ENCODE assay signal across 8 cellular contexts in the genomic region with DNA sequence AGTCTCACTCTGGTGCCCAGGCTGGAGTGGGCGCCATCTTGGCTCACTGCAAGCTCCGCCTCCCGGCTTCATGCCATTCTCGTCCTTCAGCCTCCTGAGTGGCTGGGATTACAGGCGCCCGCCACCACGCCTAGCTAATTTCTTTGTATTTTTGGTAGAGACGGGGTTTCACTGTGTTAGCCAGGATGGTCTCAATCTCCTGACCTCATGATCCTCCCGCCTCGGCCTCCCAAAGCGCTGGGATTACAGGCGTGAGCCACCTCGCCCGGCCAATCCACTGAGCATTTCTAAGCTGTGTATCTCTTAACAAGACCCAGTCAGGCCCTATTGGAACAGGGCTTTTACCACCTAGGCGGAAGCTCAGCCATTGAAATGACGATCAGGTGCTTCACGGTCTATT. TPM values are rescaled to one million over a fixed set of nuclear protein-coding genes. Genes with fewer than 3 reads are reported as not detected.
DNase-seq lines count a peak whose midpoint lies in the region; ATAC-seq, FAIRE-seq and TF ChIP-seq lines count a peak whose summit lies in the region.
"Not testable (repeated sequence)": the region's sequence is repeated elsewhere in the genome, so short reads cannot be mapped to it uniquely, and the experiment has no call there.

No MANE protein-coding gene starts in this region.

- H3K9me3 ChIP-seq in CD4-positive, CD25-positive, alpha-beta regulatory T cell (ENCODE audit: control insufficient read depth in 2 of 2, low read length in 2 of 2); HepG2 (ENCODE audit: low read length): not testable (repeated sequence)

- peaks cover 87% of the 10 kb centered on the region for H3K4me1 ChIP-seq in CD4-positive, CD25-positive, alpha-beta regulatory T cell (ENCODE audit: control insufficient read depth, insufficient read depth, low read length, poor library complexity, severe bottlenecking)
- peaks cover 54% of the 10 kb centered on the region for H3K4me1 ChIP-seq in HepG2 (ENCODE audit: insufficient read depth, low read length)

- H3K36me3 ChIP-seq in CD4-positive, CD25-positive, alpha-beta regulatory T cell (ENCODE audit: control insufficient read depth, insufficient read depth, low read length) = not testable (repeated sequence)
- H3K36me3 ChIP-seq in HepG2 (replicated peaks in 1 of 2; ENCODE audit: control insufficient read depth in 1 of 2, insufficient read depth in 2 of 2, low read length in 2 of 2) = peaks cover 1 to 10% of the 10 kb centered on the region in 2 experiments; a peak in 4 of 5 replicates

- H3K4me3 Mint-ChIP-seq in CD4-positive, CD25-positive, alpha-beta regulatory T cell = peak overlapping the region; percentile 50 to 98 (median 66)
- peak overlapping the region; percentile 94 for H3K4me3 Mint-ChIP-seq in activated CD4-positive, alpha-beta memory T cell treated with anti-CD3 and anti-CD28 coated beads, Interleukin-2, amount 10 ng/mL, durations not matched to agents 7 days and 5 days
- H3K4me3 Mint-ChIP-seq in activated T-helper 17 cell treated with anti-CD3 and anti-CD28 coated beads, Interleukin-2, amount 50 U/mL, for 72 hours = peak overlapping the region; percentile 99
- peak overlapping the region; percentile 91 for H3K4me3 Mint-ChIP-seq in central memory CD8-positive, alpha-beta T cell
- not testable (repeated sequence) for H3K4me3 Mint-ChIP-seq in osteocyte (ENCODE audit: unreplicated experiment)
- peak overlapping the region; percentile 18 to 96 for H3K4me3 Mint-ChIP-seq in stimulated activated naive CD8-positive, alpha-beta T cell treated with anti-CD3 and anti-CD28 coated beads, Interleukin-15, amount 100 ng/mL, for 72 hours

- not testable (repeated sequence) for TF ChIP-seq EP300 in HepG2 (IDR thresholded peaks at IDR 0.05; ENCODE audit: low read depth in 2 of 2, low read length in 2 of 2); HepG2 (CRISPR knock-in tag; IDR thresholded peaks at IDR 0.05; ENCODE audit: borderline replicate concordance)

- not testable (repeated sequence) for TF ChIP-seq POLR2A in HepG2 (IDR thresholded peaks at IDR 0.05; ENCODE audit: insufficient read depth in 1 of 2, low read depth in 2 of 2, low read length in 2 of 2)

- not testable (repeated sequence) for FAIRE-seq in HepG2 (lab: Jason Lieb, UNC)

- H3K27ac Mint-ChIP-seq in CD4-positive, CD25-positive, alpha-beta regulatory T cell; central memory CD8-positive, alpha-beta T cell (ENCODE audit: low read depth); osteocyte (ENCODE audit: unreplicated experiment): not testable (repeated sequence)
- H3K27ac Mint-ChIP-seq in activated CD4-positive, alpha-beta memory T cell treated with anti-CD3 and anti-CD28 coated beads, Interleukin-2, amount 10 ng/mL, durations not matched to agents 7 days and 5 days = peak overlapping the region; percentile 87
- H3K27ac Mint-ChIP-seq in activated T-helper 17 cell treated with anti-CD3 and anti-CD28 coated beads, Interleukin-2, amount 50 U/mL, for 72 hours = peak overlapping the region; percentile 90
- peak overlapping the region in 1 of 2 donors; percentile 63 for H3K27ac Mint-ChIP-seq in stimulated activated naive CD8-positive, alpha-beta T cell treated with anti-CD3 and anti-CD28 coated beads, Interleukin-15, amount 100 ng/mL, for 72 hours

- not testable (repeated sequence) for ATAC-seq in CD4-positive, CD25-positive, alpha-beta regulatory T cell (ENCODE audit: low read depth in 2 of 2); activated T-helper 17 cell treated with anti-CD3 and anti-CD28 coated beads, Interleukin-2, amount 50 U/mL, for 72 hours (replicated peaks); central memory CD8-positive, alpha-beta T cell (replicated peaks; ENCODE audit: extremely low read depth, poor library complexity, severe bottlenecking); HepG2; stimulated activated naive CD8-positive, alpha-beta T cell treated with anti-CD3 and anti-CD28 coated beads, Interleukin-15, amount 100 ng/mL, for 72 hours

- 96% methylated on average over 17 of the region's 17 CpGs for WGBS in HepG2 (ENCODE audit: low lambda C conversion rate)

- in situ Hi-C loops in HepG2 (cut with HindIII; ENCODE audit: extremely low pct_ligation_motif_present, low pct_unique_long_range_greater_than_20kb) = loop anchor here (25.0 kb wide), 1 partner anchor 649 kb away; no protein-coding TSS in a partner anchor

- H3K27ac ChIP-seq in CD4-positive, CD25-positive, alpha-beta regulatory T cell (ENCODE audit: insufficient read depth, low read length, poor library complexity, severe bottlenecking); HepG2 (ENCODE audit: extremely low read length, insufficient read depth, low read length): not testable (repeated sequence)
- 0 out of 2 replicates have a peak overlapping the region, but pooled peaks have one; percentile 13 for H3K27ac ChIP-seq in RWPE1

- not testable (repeated sequence) for H3K27me3 ChIP-seq in CD4-positive, CD25-positive, alpha-beta regulatory T cell (ENCODE audit: control insufficient read depth, insufficient read depth, low read length); HepG2 (ENCODE audit: control insufficient read depth in 1 of 2, insufficient read depth in 2 of 2, low read length in 2 of 2)

- H2AFZ ChIP-seq in HepG2 (ENCODE audit: low read length) = not testable (repeated sequence)

- not testable (repeated sequence) for DNase-seq in CD4-positive, CD25-positive, alpha-beta regulatory T cell; RWPE1 (ENCODE audit: low spot score); activated CD4-positive, alpha-beta memory T cell treated with anti-CD3 and anti-CD28 coated beads, Interleukin-2, amount 10 ng/mL, durations not matched to agents 7 days and 5 days; HepG2 (ENCODE audit: low spot score); stimulated activated naive CD8-positive, alpha-beta T cell treated with anti-CD3 and anti-CD28 coated beads, Interleukin-15, amount 100 ng/mL, for 72 hours
- peak in 1 of 2 donors; percentile 7 for DNase-seq in central memory CD8-positive, alpha-beta T cell (ENCODE audit: low spot score in 2 of 2)
- peak; percentile 71 for DNase-seq in osteocyte (ENCODE audit: extremely low spot score, unreplicated experiment)

- peaks cover 20 to 81% (median 64%) of the 10 kb centered on the region in 4 donors for H3K4me1 Mint-ChIP-seq in CD4-positive, CD25-positive, alpha-beta regulatory T cell
- H3K4me1 Mint-ChIP-seq in activated CD4-positive, alpha-beta memory T cell treated with anti-CD3 and anti-CD28 coated beads, Interleukin-2, amount 10 ng/mL, durations not matched to agents 7 days and 5 days = peaks cover 70% of the 10 kb centered on the region
- H3K4me1 Mint-ChIP-seq in activated T-helper 17 cell treated with anti-CD3 and anti-CD28 coated beads, Interleukin-2, amount 50 U/mL, for 72 hours = peaks cover 35% of the 10 kb centered on the region
- peaks cover 72% of the 10 kb centered on the region for H3K4me1 Mint-ChIP-seq in central memory CD8-positive, alpha-beta T cell
- peaks cover 52% of the 10 kb centered on the region for H3K4me1 Mint-ChIP-seq in osteocyte (ENCODE audit: unreplicated experiment)
- H3K4me1 Mint-ChIP-seq in stimulated activated naive CD8-positive, alpha-beta T cell treated with anti-CD3 and anti-CD28 coated beads, Interleukin-15, amount 100 ng/mL, for 72 hours = peaks cover 85% of the 10 kb centered on the region

- H3K79me2 ChIP-seq in HepG2 (ENCODE audit: insufficient read depth, low read length) = peaks cover 28% of the 10 kb centered on the region

- H4K20me1 ChIP-seq in HepG2 (ENCODE audit: insufficient read depth, low read length) = not testable (repeated sequence)

- CTCF ChIA-PET in RWPE1 (lab: Yijun Ruan, JAX) = interaction anchor here (0.7 kb wide), 1 partner anchor 26 kb away, joined by 3 read pairs; no protein-coding TSS in a partner anchor
- CTCF ChIA-PET in activated CD4-positive, alpha-beta memory T cell treated with anti-CD3 and anti-CD28 coated beads, Interleukin-2, amount 10 ng/mL, durations not matched to agents 7 days and 5 days (lab: Charles Lee) = interaction anchor here (0.6 to 4.6 kb wide), 3 partner anchors 23 to 516 kb away, joined by 3 to 49 read pairs (median 5); a partner anchor contains a TSS
- CTCF ChIA-PET in HepG2 (lab: Yijun Ruan, JAX; ENCODE audit: low intra/inter-chr PET ratio, low total read pairs) = not testable (repeated sequence)

- H3K4me3 ChIP-seq in CD4-positive, CD25-positive, alpha-beta regulatory T cell (ENCODE audit: low read depth, low read length); HepG2 (replicated peaks in 1 of 3; ENCODE audit: insufficient read depth in 1 of 3, low read depth in 2 of 3, low read length in 3 of 3): not testable (repeated sequence)

- POLR2A ChIA-PET in RWPE1 (lab: Yijun Ruan, JAX; ENCODE audit: low non-redundant PET) = not testable (repeated sequence)
- POLR2A ChIA-PET in activated CD4-positive, alpha-beta memory T cell treated with anti-CD3 and anti-CD28 coated beads, Interleukin-2, amount 10 ng/mL, durations not matched to agents 7 days and 5 days (lab: Charles Lee) = interaction anchor here (5.0 to 5.1 kb wide), 2 partner anchors 17 to 23 kb away, joined by 65 to 127 read pairs; a partner anchor contains a TSS
- POLR2A ChIA-PET in HepG2 (lab: Yijun Ruan, JAX) = interaction anchor here (0.9 to 7.2 kb wide), 4 partner anchors 17 to 42 kb away, joined by 3 to 149 read pairs (median 6); a partner anchor contains a TSS

- not testable (repeated sequence) for H3K36me3 Mint-ChIP-seq in CD4-positive, CD25-positive, alpha-beta regulatory T cell; osteocyte (ENCODE audit: unreplicated experiment)
- peaks cover 59% of the 10 kb centered on the region for H3K36me3 Mint-ChIP-seq in activated CD4-positive, alpha-beta memory T cell treated with anti-CD3 and anti-CD28 coated beads, Interleukin-2, amount 10 ng/mL, durations not matched to agents 7 days and 5 days (ENCODE audit: low read depth)
- H3K36me3 Mint-ChIP-seq in activated T-helper 17 cell treated with anti-CD3 and anti-CD28 coated beads, Interleukin-2, amount 50 U/mL, for 72 hours (ENCODE audit: low read depth) = peaks cover 73% of the 10 kb centered on the region
- H3K36me3 Mint-ChIP-seq in central memory CD8-positive, alpha-beta T cell (ENCODE audit: insufficient read depth) = peaks cover 38% of the 10 kb centered on the region

- not testable (repeated sequence) for BruUV-seq in HepG2 (replicated peaks; lab: Mats Ljungman, UMichigan)

- not testable (repeated sequence) for H3K4me2 ChIP-seq in HepG2 (ENCODE audit: low read depth, low read length)

- peaks cover 13% of the 10 kb centered on the region for H3K27me3 Mint-ChIP-seq in CD4-positive, CD25-positive, alpha-beta regulatory T cell
- not testable (repeated sequence) for H3K27me3 Mint-ChIP-seq in activated CD4-positive, alpha-beta memory T cell treated with anti-CD3 and anti-CD28 coated beads, Interleukin-2, amount 10 ng/mL, durations not matched to agents 7 days and 5 days; activated T-helper 17 cell treated with anti-CD3 and anti-CD28 coated beads, Interleukin-2, amount 50 U/mL, for 72 hours; central memory CD8-positive, alpha-beta T cell; osteocyte (ENCODE audit: unreplicated experiment); stimulated activated naive CD8-positive, alpha-beta T cell treated with anti-CD3 and anti-CD28 coated beads, Interleukin-15, amount 100 ng/mL, for 72 hours

- not testable (repeated sequence) for TF ChIP-seq CTCF in RWPE1 (conservative IDR thresholded peaks at IDR 0.05; ENCODE audit: low read depth); HepG2 (CRISPR knock-in tag; IDR thresholded peaks at IDR 0.05); osteocyte (IDR thresholded peaks at IDR 0.05)

- TF ChIP-seq RAD21 in HepG2 (CRISPR knock-in tag; IDR thresholded peaks at IDR 0.05) = not testable (repeated sequence)

- intact Hi-C loops in HepG2 (cut with micrococcal nuclease; ENCODE audit: unreplicated experiment) = loop anchor here (5.0 kb wide), 1 partner anchor 269 kb away; no protein-coding TSS in a partner anchor

- H3K9ac ChIP-seq in HepG2 (ENCODE audit: insufficient read depth, low read depth, low read length) = not testable (repeated sequence)

- not testable (repeated sequence) for H3K9me3 Mint-ChIP-seq in CD4-positive, CD25-positive, alpha-beta regulatory T cell; activated CD4-positive, alpha-beta memory T cell treated with anti-CD3 and anti-CD28 coated beads, Interleukin-2, amount 10 ng/mL, durations not matched to agents 7 days and 5 days; activated T-helper 17 cell treated with anti-CD3 and anti-CD28 coated beads, Interleukin-2, amount 50 U/mL, for 72 hours; central memory CD8-positive, alpha-beta T cell; osteocyte (ENCODE audit: unreplicated experiment); stimulated activated naive CD8-positive, alpha-beta T cell treated with anti-CD3 and anti-CD28 coated beads, Interleukin-15, amount 100 ng/mL, for 72 hours

RNA-seq across cellular contexts. Expression of a gene that starts 3.1 kb away (rescaled TPM):
- 8.3 TPM for total RNA-seq in CD4-positive, CD25-positive, alpha-beta regulatory T cell
- 10 to 100 TPM; 14.9 to 27.2 (median 18.1) TPM for polyA plus RNA-seq in CD4-positive, CD25-positive, alpha-beta regulatory T cell
- total RNA-seq in activated CD4-positive, alpha-beta memory T cell treated with anti-CD3 and anti-CD28 coated beads, Interleukin-2, amount 10 ng/mL, durations not matched to agents 7 days and 5 days = 1 to 10 TPM; 7.9 to 9.3 TPM
- 1 to 10 TPM; 3.6 to 8.3 TPM for total RNA-seq in activated T-helper 17 cell treated with anti-CD3 and anti-CD28 coated beads, Interleukin-2, amount 50 U/mL, for 72 hours
- total RNA-seq in HepG2 (2016; rRNA removed; fragmentation: Illumina TruSeq; extraction: Trizol) = 2.5 and 5.2 TPM in 2 replicates
- 4.5 and 4.9 TPM in 2 replicates for total RNA-seq in HepG2 (2016; cell fraction: cytosol; rRNA removed; fragmentation: Illumina TruSeq; extraction: Trizol; ENCODE audit: low read depth)
- 2.9 and 5.6 TPM in 2 replicates for total RNA-seq in HepG2 (2016; cell fraction: insoluble cytoplasmic fraction; rRNA removed; fragmentation: Illumina TruSeq; extraction: Trizol)
- total RNA-seq in HepG2 (2016; cell fraction: membrane; rRNA removed; fragmentation: Illumina TruSeq; extraction: Trizol) = 6.2 and 6.3 TPM in 2 replicates
- 7.1 TPM in 2 replicates for total RNA-seq in HepG2 (2016; cell fraction: nucleus; rRNA removed; fragmentation: Illumina TruSeq; extraction: Trizol)
- 6.7 and 8.6 TPM in 2 replicates for polyA plus RNA-seq in HepG2 (2011; rRNA removed)
- polyA plus RNA-seq in HepG2 (2011; cell fraction: cytosol; rRNA removed) = 3.4 and 4.1 TPM in 2 replicates
- 6.6 and 6.7 TPM in 2 replicates for polyA plus RNA-seq in HepG2 (2011; cell fraction: nucleus; rRNA removed)
- 5.4 and 6.8 TPM in 2 replicates for polyA plus RNA-seq in HepG2 (2012)
- 4.9 and 6.2 TPM in 2 replicates for polyA plus RNA-seq in HepG2 (2016; cell fraction: cytosol; fragmentation: Illumina TruSeq; extraction: Trizol; ENCODE audit: low read depth)
- 3.9 and 4.1 TPM in 2 replicates for polyA plus RNA-seq in HepG2 (2016; cell fraction: insoluble cytoplasmic fraction; fragmentation: Illumina TruSeq; extraction: Trizol; ENCODE audit: low read depth)
- polyA plus RNA-seq in HepG2 (2016; cell fraction: membrane; fragmentation: Illumina TruSeq; extraction: Trizol; ENCODE audit: low read depth) = 5.5 and 7.1 TPM in 2 replicates
- polyA plus RNA-seq in HepG2 (2016; cell fraction: nucleus; fragmentation: Illumina TruSeq; extraction: Trizol; ENCODE audit: insufficient read depth, low read depth) = 11.1 and 15.5 TPM in 2 replicates
- 2.8 and 4.2 TPM in 2 replicates for polyA minus RNA-seq in HepG2 (2011; rRNA and poly(A)+ RNA removed; ENCODE audit: low replicate concordance)
- polyA minus RNA-seq in HepG2 (2011; cell fraction: cytosol; rRNA and poly(A)+ RNA removed) = 1.7 and 2.2 TPM in 2 replicates
- 11.5 and 12.3 TPM in 2 replicates for polyA minus RNA-seq in HepG2 (2011; cell fraction: nucleus; rRNA and poly(A)+ RNA removed)
- total RNA-seq in osteocyte = 3.8 and 5.9 TPM in 2 replicates

RNA-seq across cellular contexts. Expression of a gene that starts 5.1 kb away (rescaled TPM):
- 167 TPM for total RNA-seq in CD4-positive, CD25-positive, alpha-beta regulatory T cell
- 10 to 100 TPM; 28.5 to 83.7 (median 52.5) TPM for polyA plus RNA-seq in CD4-positive, CD25-positive, alpha-beta regulatory T cell
- total RNA-seq in activated CD4-positive, alpha-beta memory T cell treated with anti-CD3 and anti-CD28 coated beads, Interleukin-2, amount 10 ng/mL, durations not matched to agents 7 days and 5 days = 100 to 1,000 TPM; 135 to 144 TPM
- 10 to 100 TPM; 27.2 to 52.7 TPM for total RNA-seq in activated T-helper 17 cell treated with anti-CD3 and anti-CD28 coated beads, Interleukin-2, amount 50 U/mL, for 72 hours
- 13.0 and 27.6 TPM in 2 replicates for total RNA-seq in HepG2 (2016; rRNA removed; fragmentation: Illumina TruSeq; extraction: Trizol)
- total RNA-seq in HepG2 (2016; cell fraction: cytosol; rRNA removed; fragmentation: Illumina TruSeq; extraction: Trizol; ENCODE audit: low read depth) = 21.9 and 24.8 TPM in 2 replicates
- total RNA-seq in HepG2 (2016; cell fraction: insoluble cytoplasmic fraction; rRNA removed; fragmentation: Illumina TruSeq; extraction: Trizol) = 12.9 and 23.2 TPM in 2 replicates
- 50.1 and 53.8 TPM in 2 replicates for total RNA-seq in HepG2 (2016; cell fraction: membrane; rRNA removed; fragmentation: Illumina TruSeq; extraction: Trizol)
- 17.5 and 21.9 TPM in 2 replicates for total RNA-seq in HepG2 (2016; cell fraction: nucleus; rRNA removed; fragmentation: Illumina TruSeq; extraction: Trizol)
- 18.0 and 28.8 TPM in 2 replicates for polyA plus RNA-seq in HepG2 (2011; rRNA removed)
- 20.3 and 26.3 TPM in 2 replicates for polyA plus RNA-seq in HepG2 (2011; cell fraction: cytosol; rRNA removed)
- 94.3 and 114 TPM in 2 replicates for polyA plus RNA-seq in HepG2 (2011; cell fraction: nucleus; rRNA removed)
- 37.2 and 56.3 TPM in 2 replicates for polyA plus RNA-seq in HepG2 (2012)
- 43.4 and 46.1 TPM in 2 replicates for polyA plus RNA-seq in HepG2 (2016; cell fraction: cytosol; fragmentation: Illumina TruSeq; extraction: Trizol; ENCODE audit: low read depth)
- 40.1 and 49.6 TPM in 2 replicates for polyA plus RNA-seq in HepG2 (2016; cell fraction: insoluble cytoplasmic fraction; fragmentation: Illumina TruSeq; extraction: Trizol; ENCODE audit: low read depth)
- polyA plus RNA-seq in HepG2 (2016; cell fraction: membrane; fragmentation: Illumina TruSeq; extraction: Trizol; ENCODE audit: low read depth) = 85.0 and 102 TPM in 2 replicates
- polyA plus RNA-seq in HepG2 (2016; cell fraction: nucleus; fragmentation: Illumina TruSeq; extraction: Trizol; ENCODE audit: insufficient read depth, low read depth) = 57.9 and 59.3 TPM in 2 replicates
- 15.3 and 64.5 TPM in 2 replicates for polyA minus RNA-seq in HepG2 (2011; rRNA and poly(A)+ RNA removed; ENCODE audit: low replicate concordance)
- 55.0 and 57.6 TPM in 2 replicates for polyA minus RNA-seq in HepG2 (2011; cell fraction: cytosol; rRNA and poly(A)+ RNA removed)
- 18.6 and 21.0 TPM in 2 replicates for polyA minus RNA-seq in HepG2 (2011; cell fraction: nucleus; rRNA and poly(A)+ RNA removed)
- 56.5 and 64.0 TPM in 2 replicates for total RNA-seq in osteocyte

RNA-seq across cellular contexts. Expression of a gene that starts 5.4 kb away (rescaled TPM):
- total RNA-seq in CD4-positive, CD25-positive, alpha-beta regulatory T cell = 37.2 TPM
- 10 to 100 TPM in 1 of 4 donors, 1 to 10 TPM in 3; 3.8 to 11.8 (median 7.6) TPM for polyA plus RNA-seq in CD4-positive, CD25-positive, alpha-beta regulatory T cell
- 10 to 100 TPM; 28.2 to 31.5 TPM for total RNA-seq in activated CD4-positive, alpha-beta memory T cell treated with anti-CD3 and anti-CD28 coated beads, Interleukin-2, amount 10 ng/mL, durations not matched to agents 7 days and 5 days
- total RNA-seq in activated T-helper 17 cell treated with anti-CD3 and anti-CD28 coated beads, Interleukin-2, amount 50 U/mL, for 72 hours = 10 to 100 TPM; 14.5 to 28.8 TPM
- 7.3 and 11.7 TPM in 2 replicates for total RNA-seq in HepG2 (2016; rRNA removed; fragmentation: Illumina TruSeq; extraction: Trizol)
- total RNA-seq in HepG2 (2016; cell fraction: cytosol; rRNA removed; fragmentation: Illumina TruSeq; extraction: Trizol; ENCODE audit: low read depth) = 9.7 and 12.6 TPM in 2 replicates
- total RNA-seq in HepG2 (2016; cell fraction: insoluble cytoplasmic fraction; rRNA removed; fragmentation: Illumina TruSeq; extraction: Trizol) = 8.8 and 12.4 TPM in 2 replicates
- 10.6 and 11.9 TPM in 2 replicates for total RNA-seq in HepG2 (2016; cell fraction: membrane; rRNA removed; fragmentation: Illumina TruSeq; extraction: Trizol)
- 23.2 and 30.1 TPM in 2 replicates for total RNA-seq in HepG2 (2016; cell fraction: nucleus; rRNA removed; fragmentation: Illumina TruSeq; extraction: Trizol)
- polyA plus RNA-seq in HepG2 (2011; rRNA removed) = 18.8 and 20.5 TPM in 2 replicates
- 11.7 and 12.1 TPM in 2 replicates for polyA plus RNA-seq in HepG2 (2011; cell fraction: cytosol; rRNA removed)
- 55.1 and 66.4 TPM in 2 replicates for polyA plus RNA-seq in HepG2 (2011; cell fraction: nucleus; rRNA removed)
- 8.0 and 8.9 TPM in 2 replicates for polyA plus RNA-seq in HepG2 (2012)
- 2.6 and 3.4 TPM in 2 replicates for polyA plus RNA-seq in HepG2 (2016; cell fraction: cytosol; fragmentation: Illumina TruSeq; extraction: Trizol; ENCODE audit: low read depth)
- 7.8 and 8.8 TPM in 2 replicates for polyA plus RNA-seq in HepG2 (2016; cell fraction: insoluble cytoplasmic fraction; fragmentation: Illumina TruSeq; extraction: Trizol; ENCODE audit: low read depth)
- polyA plus RNA-seq in HepG2 (2016; cell fraction: membrane; fragmentation: Illumina TruSeq; extraction: Trizol; ENCODE audit: low read depth) = 4.9 and 6.3 TPM in 2 replicates
- 30.4 and 35.4 TPM in 2 replicates for polyA plus RNA-seq in HepG2 (2016; cell fraction: nucleus; fragmentation: Illumina TruSeq; extraction: Trizol; ENCODE audit: insufficient read depth, low read depth)
- 41.3 and 43.1 TPM in 2 replicates for polyA minus RNA-seq in HepG2 (2011; rRNA and poly(A)+ RNA removed; ENCODE audit: low replicate concordance)
- 6.0 and 6.9 TPM in 2 replicates for polyA minus RNA-seq in HepG2 (2011; cell fraction: cytosol; rRNA and poly(A)+ RNA removed)
- 52.8 and 56.1 TPM in 2 replicates for polyA minus RNA-seq in HepG2 (2011; cell fraction: nucleus; rRNA and poly(A)+ RNA removed)
- 16.9 and 28.5 TPM in 2 replicates for total RNA-seq in osteocyte

RNA-seq across cellular contexts. Expression of a gene that starts 23.3 kb away (rescaled TPM):
- 64.6 TPM for total RNA-seq in CD4-positive, CD25-positive, alpha-beta regulatory T cell
- 10 to 100 TPM in 1 of 4 donors, 1 to 10 TPM in 3; 6.8 to 12.2 (median 7.8) TPM for polyA plus RNA-seq in CD4-positive, CD25-positive, alpha-beta regulatory T cell
- total RNA-seq in activated CD4-positive, alpha-beta memory T cell treated with anti-CD3 and anti-CD28 coated beads, Interleukin-2, amount 10 ng/mL, durations not matched to agents 7 days and 5 days = 10 to 100 TPM; 52.3 to 53.1 TPM
- 10 to 100 TPM; 28.6 to 42.3 TPM for total RNA-seq in activated T-helper 17 cell treated with anti-CD3 and anti-CD28 coated beads, Interleukin-2, amount 50 U/mL, for 72 hours
- 16.5 and 32.4 TPM in 2 replicates for total RNA-seq in HepG2 (2016; rRNA removed; fragmentation: Illumina TruSeq; extraction: Trizol)
- 18.3 and 20.3 TPM in 2 replicates for total RNA-seq in HepG2 (2016; cell fraction: cytosol; rRNA removed; fragmentation: Illumina TruSeq; extraction: Trizol; ENCODE audit: low read depth)
- total RNA-seq in HepG2 (2016; cell fraction: insoluble cytoplasmic fraction; rRNA removed; fragmentation: Illumina TruSeq; extraction: Trizol) = 16.1 and 35.0 TPM in 2 replicates
- 28.2 and 28.4 TPM in 2 replicates for total RNA-seq in HepG2 (2016; cell fraction: membrane; rRNA removed; fragmentation: Illumina TruSeq; extraction: Trizol)
- total RNA-seq in HepG2 (2016; cell fraction: nucleus; rRNA removed; fragmentation: Illumina TruSeq; extraction: Trizol) = 26.3 and 36.2 TPM in 2 replicates
- polyA plus RNA-seq in HepG2 (2011; rRNA removed) = 27.6 and 40.7 TPM in 2 replicates
- 15.8 and 24.7 TPM in 2 replicates for polyA plus RNA-seq in HepG2 (2011; cell fraction: cytosol; rRNA removed)
- 157 and 173 TPM in 2 replicates for polyA plus RNA-seq in HepG2 (2011; cell fraction: nucleus; rRNA removed)
- 24.4 and 27.6 TPM in 2 replicates for polyA plus RNA-seq in HepG2 (2012)
- polyA plus RNA-seq in HepG2 (2016; cell fraction: cytosol; fragmentation: Illumina TruSeq; extraction: Trizol; ENCODE audit: low read depth) = 9.1 and 9.4 TPM in 2 replicates
- 17.4 and 18.2 TPM in 2 replicates for polyA plus RNA-seq in HepG2 (2016; cell fraction: insoluble cytoplasmic fraction; fragmentation: Illumina TruSeq; extraction: Trizol; ENCODE audit: low read depth)
- 15.5 and 17.2 TPM in 2 replicates for polyA plus RNA-seq in HepG2 (2016; cell fraction: membrane; fragmentation: Illumina TruSeq; extraction: Trizol; ENCODE audit: low read depth)
- 59.4 and 61.4 TPM in 2 replicates for polyA plus RNA-seq in HepG2 (2016; cell fraction: nucleus; fragmentation: Illumina TruSeq; extraction: Trizol; ENCODE audit: insufficient read depth, low read depth)
- 11.2 and 33.8 TPM in 2 replicates for polyA minus RNA-seq in HepG2 (2011; rRNA and poly(A)+ RNA removed; ENCODE audit: low replicate concordance)
- 10.8 TPM in 2 replicates for polyA minus RNA-seq in HepG2 (2011; cell fraction: cytosol; rRNA and poly(A)+ RNA removed)
- polyA minus RNA-seq in HepG2 (2011; cell fraction: nucleus; rRNA and poly(A)+ RNA removed) = 50.0 and 57.6 TPM in 2 replicates
- 37.7 and 40.3 TPM in 2 replicates for total RNA-seq in osteocyte
